In genomic region chr19:58000677-58001076, GRCh38 we compare ENCODE assay signal across 1 cellular context.
TF ChIP-seq lines count a peak whose summit lies in the region.

No MANE protein-coding gene starts in this region.

TF ChIP-seq in HepG2, 621 proteins besides CTCF, POLR2A, EP300 and RAD21:
- TF ChIP-seq ZNF615 (CRISPR knock-in tag; IDR thresholded peaks at IDR 0.05; ENCODE audit: borderline replicate concordance) (no peak), HOXA5 (CRISPR knock-in tag; IDR thresholded peaks at IDR 0.05) (no peak), ZNF557 (CRISPR knock-in tag; IDR thresholded peaks at IDR 0.05) (no peak), ZNF570 (CRISPR knock-in tag; IDR thresholded peaks at IDR 0.05; ENCODE audit: borderline replicate concordance) (no peak), TFAP4 (IDR thresholded peaks at IDR 0.05; ENCODE audit: borderline replicate concordance, low read depth) (no peak), ZNF441 (CRISPR knock-in tag; IDR thresholded peaks at IDR 0.05; ENCODE audit: borderline replicate concordance) (no peak), ZBTB37 (CRISPR knock-in tag; IDR thresholded peaks at IDR 0.05) (no peak), MAFF (IDR thresholded peaks at IDR 0.05; ENCODE audit: low read depth, low read length) (peak; percentile 42), RFXAP (CRISPR knock-in tag; IDR thresholded peaks at IDR 0.05; ENCODE audit: borderline replicate concordance) (no peak), ZHX2 (IDR thresholded peaks at IDR 0.05; ENCODE audit: low read depth) (no peak), ZHX2 (CRISPR knock-in tag; IDR thresholded peaks at IDR 0.05; ENCODE audit: borderline replicate concordance) (no peak), MXD1 (CRISPR knock-in tag; IDR thresholded peaks at IDR 0.05) (no peak), WIZ (CRISPR knock-in tag; IDR thresholded peaks at IDR 0.05) (no peak), RFX5 (IDR thresholded peaks at IDR 0.05; ENCODE audit: low read depth, low read length) (no peak), MAFK (conservative IDR thresholded peaks at IDR 0.05 in 1 of 2, IDR thresholded peaks at IDR 0.05 in 1 of 2; ENCODE audit: low read length in 2 of 2) (peak; percentile 44 to 65; a peak in 2 of 4 replicates)
TF ChIP-seq in HepG2: peak in this region for 2.
